23 cellular contexts compared by ENCODE assay signal in the genomic region with DNA sequence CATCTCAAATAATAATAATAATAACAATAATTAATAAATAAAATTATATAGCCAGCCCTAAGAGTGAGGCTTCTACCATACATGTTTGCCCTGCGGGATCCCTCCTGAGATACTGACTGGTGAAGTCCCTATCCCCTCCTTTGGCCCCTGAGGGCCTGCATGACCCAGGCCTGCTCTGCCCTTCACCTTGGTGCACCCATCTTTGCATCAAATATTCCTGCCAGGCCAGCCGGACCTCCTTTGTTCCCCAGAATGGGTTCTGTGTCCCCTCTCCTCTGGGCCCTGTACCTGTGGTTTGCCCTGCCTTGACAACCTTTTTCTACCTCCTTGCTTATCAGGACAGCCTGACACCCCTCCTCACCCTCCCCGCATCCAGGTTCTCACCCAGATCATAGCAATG. TPM values are rescaled to one million over a fixed set of nuclear protein-coding genes. Genes with fewer than 3 reads are reported as not detected.
"Had no signal": no experiment of that assay in that cellular context is flagged by ENCODE, and none has a peak within 500 bp of the region (broad histone marks: within the 10 kb centered on the region; RNA-seq: fewer than 3 reads in every experiment).

No MANE protein-coding gene starts in this region.

- H3K4me3 Mint-ChIP-seq: activated B cell treated with CpG ODN at 0.5 μM for 24 hours; activated CD4-positive, alpha-beta T cell treated with anti-CD3 and anti-CD28 coated beads, Interleukin-2, amount 10 ng/mL, durations not matched to agents 24 days and 14 days; activated CD8-positive, alpha-beta memory T cell treated with anti-CD3 and anti-CD28 coated beads, Interleukin-2, amount 10 ng/mL, durations not matched to agents 7 days and 5 days; activated naive CD4-positive, alpha-beta T cell treated with anti-CD3 and anti-CD28 coated beads, Interleukin-2, amount 50 U/mL, for 24 hours; activated T-cell treated with anti-CD3 and anti-CD28 coated beads, Interleukin-2, amount 50 U/mL, for 24 hours; activated T-helper 1 cell treated with anti-CD3 and anti-CD28 coated beads, Interleukin-12 subunit alpha, Interleukin-12 subunit beta, Interleukin-2, Interleukin-4 antibody, amounts not matched to agents 30 ng/mL and 10 ng/mL and 1 ng/mL, durations not matched to agents 14 hours and 24 hours and 36 hours had no signal

- DNase-seq: activated B cell treated with CpG ODN at 0.5 μM for 24 hours; activated CD4-positive, alpha-beta T cell treated with anti-CD3 and anti-CD28 coated beads for 1 hour; activated CD4-positive, alpha-beta T cell treated with anti-CD3 and anti-CD28 coated beads, Interleukin-2, amount 10 ng/mL, durations not matched to agents 24 days and 14 days; activated CD8-positive, alpha-beta memory T cell treated with anti-CD3 and anti-CD28 coated beads, Interleukin-2, amount 10 ng/mL, durations not matched to agents 7 days and 5 days; activated effector memory CD4-positive, alpha-beta T cell treated with Interleukin-2 at 50 U/mL for 16 hours; activated naive CD4-positive, alpha-beta T cell; activated T-cell treated with anti-CD3 and anti-CD28 coated beads, Interleukin-2, amount 50 U/mL, for 24 hours; aorta; Kasumi-1; KBM-7; NCI-H1048; NCI-H146; NCI-H187 treated with DMSO at 0.1 percent for 48 hours; NCI-H2081 treated with DMSO at 0.1 percent for 48 hours; NCI-H446 treated with DMSO at 0.1 percent for 48 hours; NCI-H526; T-helper 2 cell had no signal

- H3K36me3 Mint-ChIP-seq: activated CD8-positive, alpha-beta memory T cell treated with anti-CD3 and anti-CD28 coated beads, Interleukin-2, amount 10 ng/mL, durations not matched to agents 7 days and 5 days; activated naive CD4-positive, alpha-beta T cell treated with anti-CD3 and anti-CD28 coated beads, Interleukin-2, amount 50 U/mL, for 24 hours had no signal

- H3K27me3 ChIP-seq: cardiac muscle cell had no signal

- H3K9me3 Mint-ChIP-seq: activated B cell treated with CpG ODN at 0.5 μM for 24 hours; activated CD4-positive, alpha-beta T cell treated with anti-CD3 and anti-CD28 coated beads, Interleukin-2, amount 10 ng/mL, durations not matched to agents 24 days and 14 days; activated naive CD4-positive, alpha-beta T cell treated with anti-CD3 and anti-CD28 coated beads, Interleukin-2, amount 50 U/mL, for 24 hours; activated T-cell treated with anti-CD3 and anti-CD28 coated beads, Interleukin-2, amount 50 U/mL, for 24 hours; activated T-helper 1 cell treated with anti-CD3 and anti-CD28 coated beads, Interleukin-12 subunit alpha, Interleukin-12 subunit beta, Interleukin-2, Interleukin-4 antibody, amounts not matched to agents 30 ng/mL and 10 ng/mL and 1 ng/mL, durations not matched to agents 14 hours and 24 hours and 36 hours had no signal

- ATAC-seq: activated CD8-positive, alpha-beta memory T cell treated with anti-CD3 and anti-CD28 coated beads, Interleukin-2, amount 10 ng/mL, durations not matched to agents 7 days and 5 days; Right ventricle myocardium inferior had no signal

- H3K27ac ChIP-seq: brain microvascular endothelial cell, cardiac muscle cell had no signal

- H3K36me3 ChIP-seq: brain microvascular endothelial cell, cardiac muscle cell had no signal

- H3K4me1 Mint-ChIP-seq: activated B cell treated with CpG ODN at 0.5 μM for 24 hours; activated CD4-positive, alpha-beta T cell treated with anti-CD3 and anti-CD28 coated beads, Interleukin-2, amount 10 ng/mL, durations not matched to agents 24 days and 14 days; activated CD8-positive, alpha-beta memory T cell treated with anti-CD3 and anti-CD28 coated beads, Interleukin-2, amount 10 ng/mL, durations not matched to agents 7 days and 5 days; activated naive CD4-positive, alpha-beta T cell treated with anti-CD3 and anti-CD28 coated beads, Interleukin-2, amount 50 U/mL, for 24 hours had no signal

- H3K27ac Mint-ChIP-seq: activated B cell treated with CpG ODN at 0.5 μM for 24 hours; activated CD4-positive, alpha-beta T cell treated with anti-CD3 and anti-CD28 coated beads, Interleukin-2, amount 10 ng/mL, durations not matched to agents 24 days and 14 days; activated CD8-positive, alpha-beta memory T cell treated with anti-CD3 and anti-CD28 coated beads, Interleukin-2, amount 10 ng/mL, durations not matched to agents 7 days and 5 days; activated naive CD4-positive, alpha-beta T cell treated with anti-CD3 and anti-CD28 coated beads, Interleukin-2, amount 50 U/mL, for 24 hours; activated T-cell treated with anti-CD3 and anti-CD28 coated beads, Interleukin-2, amount 50 U/mL, for 24 hours; activated T-helper 1 cell treated with anti-CD3 and anti-CD28 coated beads, Interleukin-12 subunit alpha, Interleukin-12 subunit beta, Interleukin-2, Interleukin-4 antibody, amounts not matched to agents 30 ng/mL and 10 ng/mL and 1 ng/mL, durations not matched to agents 14 hours and 24 hours and 36 hours had no signal

- FAIRE-seq: TTC549 had no signal

- H3K27me3 Mint-ChIP-seq: activated B cell treated with CpG ODN at 0.5 μM for 24 hours; activated naive CD4-positive, alpha-beta T cell treated with anti-CD3 and anti-CD28 coated beads, Interleukin-2, amount 50 U/mL, for 24 hours; activated T-cell treated with anti-CD3 and anti-CD28 coated beads, Interleukin-2, amount 50 U/mL, for 24 hours had no signal

- H3K4me3 ChIP-seq: cardiac muscle cell had no signal

RNA-seq across cellular contexts. Expression of gene RNF112, which starts 2.0 kb away (rescaled TPM):
- total RNA-seq: activated T-helper 1 cell treated with anti-CD3 and anti-CD28 coated beads, Interleukin-12 subunit alpha, Interleukin-12 subunit beta, Interleukin-2, Interleukin-4 antibody, amounts not matched to agents 30 ng/mL and 10 ng/mL and 1 ng/mL, durations not matched to agents 14 hours and 24 hours and 36 hours had no signal

RNA-seq across cellular contexts. Expression of gene MFAP4, which starts 22.1 kb away (rescaled TPM):
- total RNA-seq: activated B cell treated with CpG ODN at 0.5 μM for 24 hours; activated CD4-positive, alpha-beta T cell treated with anti-CD3 and anti-CD28 coated beads, Interleukin-2, amount 10 ng/mL, durations not matched to agents 24 days and 14 days; activated CD8-positive, alpha-beta memory T cell treated with anti-CD3 and anti-CD28 coated beads, Interleukin-2, amount 10 ng/mL, durations not matched to agents 7 days and 5 days; activated T-helper 1 cell treated with anti-CD3 and anti-CD28 coated beads, Interleukin-12 subunit alpha, Interleukin-12 subunit beta, Interleukin-2, Interleukin-4 antibody, amounts not matched to agents 30 ng/mL and 10 ng/mL and 1 ng/mL, durations not matched to agents 14 hours and 24 hours and 36 hours had no signal
